Comparison of ENCODE assay signal across 9 cellular contexts in genomic region chr7:129853661-129854268, GRCh38.
A peak's percentile ranks its signal among the peaks of the same experiment; 100 is the strongest.
DNase-seq lines count a peak whose midpoint lies in the region; ATAC-seq and TF ChIP-seq lines count a peak whose summit lies in the region.
"Had no signal": no experiment of that assay in that cellular context is flagged by ENCODE, and none has a peak within 500 bp of the region (broad histone marks: within the 10 kb centered on the region; RNA-seq: fewer than 3 reads in every experiment).

No MANE protein-coding gene starts in this region.

- H4K20me1 ChIP-seq in HCT116 (ENCODE audit: insufficient read depth): no peaks in the 10 kb centered on the region

- no peak for TF ChIP-seq POLR2A in HCT116 (IDR thresholded peaks at IDR 0.05; ENCODE audit: borderline replicate concordance, extremely low read depth, insufficient read depth, insufficient read length)

- peak overlapping the region; percentile 43 for H3K9ac ChIP-seq in HCT116 (ENCODE audit: low read length)

- no peaks in the 10 kb centered on the region for H3K27me3 ChIP-seq in HCT116 (ENCODE audit: insufficient read depth, low read length)

- TF ChIP-seq CTCF in HCT116 (IDR thresholded peaks at IDR 0.05 in 2 of 3, conservative IDR thresholded peaks at IDR 0.05 in 1 of 3; ENCODE audit: borderline replicate concordance in 1 of 3, insufficient read depth in 1 of 3, low read depth in 2 of 3, low read length in 2 of 3): no peak
- no peak for TF ChIP-seq CTCF in RWPE1 (conservative IDR thresholded peaks at IDR 0.05; ENCODE audit: low read depth)
- no peak for TF ChIP-seq CTCF in GM20000 (IDR thresholded peaks at IDR 0.05; ENCODE audit: extremely low read depth, missing control alignments)

- ATAC-seq in HCT116 (peak; percentile 72), HG03159 (IDR thresholded peaks at IDR 0.05; ENCODE audit: unreplicated experiment) (no peak), HG02973 (IDR thresholded peaks at IDR 0.05; ENCODE audit: unreplicated experiment) (no peak)

- peak overlapping the region; percentile 6 to 18; a peak in 2 of 4 replicates for H3K4me3 ChIP-seq in HCT116 (replicated peaks in 1 of 2; ENCODE audit: low read depth in 1 of 2, low read length in 2 of 2)

- POLR2A ChIA-PET in HCT116 (lab: Charles Lee) (no interaction called here), RWPE1 (lab: Yijun Ruan, JAX; ENCODE audit: low non-redundant PET) (no interaction called here)

- no peaks in the 10 kb centered on the region; a peak in 1 of 4 replicates for H3K36me3 ChIP-seq in HCT116 (ENCODE audit: control insufficient read depth in 1 of 2, insufficient read depth in 2 of 2, low read length in 2 of 2)

- H3K4me2 ChIP-seq in HCT116 (ENCODE audit: low read length): peak overlapping the region; percentile 65

- H3K79me2 ChIP-seq in HCT116 (ENCODE audit: insufficient read depth, low read length): peaks cover 60% of the 10 kb centered on the region

- H3K27ac ChIP-seq in HCT116 (ENCODE audit: low read depth, low read length) (peak overlapping the region; percentile 97), RWPE1 (no peak overlapping the region)

- RAD21 ChIA-PET in HCT116 (lab: Charles Lee; ENCODE audit: low non-redundant PET in 1 of 2, low total read pairs in 2 of 2, uncharacterized antibody in 2 of 2, unreplicated experiment in 2 of 2): no interaction called here

- peak; percentile 37 for DNase-seq in HCT116 (ENCODE audit: low read depth, low spot score)
- DNase-seq in RWPE1 (ENCODE audit: low spot score): peak; percentile 66
- DNase-seq in fibroblast of gingiva (ENCODE audit: low read depth): peak; percentile 91
- DNase-seq in renal cortical epithelial cell (ENCODE audit: low read depth): peak; percentile 88
- no peak for DNase-seq in NCI-H510A (lab: John Stamatoyannopoulos, UW)
- DNase-seq in GM20000 (ENCODE audit: low spot score): no peak
- DNase-seq: NCI-H524 had no signal

- BruUV-seq in HCT116 (replicated peaks; lab: Mats Ljungman, UMichigan): TSS peak; percentile 15

- intact Hi-C loops in HCT116 (cut with micrococcal nuclease): no loop called here

- 0 out of 2 replicates have a peak, but pooled peaks have one; percentile 2 for TF ChIP-seq RAD21 in HCT116 (IDR thresholded peaks at IDR 0.05; ENCODE audit: low read depth)

- H3K9me3 ChIP-seq in HCT116 (ENCODE audit: control insufficient read depth in 1 of 2, insufficient read depth in 1 of 2, low read depth in 1 of 2, low read length in 2 of 2): no peaks in the 10 kb centered on the region

- H3K9me2 ChIP-seq in HCT116 (ENCODE audit: insufficient read depth): no peaks in the 10 kb centered on the region

- CTCF ChIA-PET in HCT116 (lab: Charles Lee) (no interaction called here), RWPE1 (lab: Yijun Ruan, JAX) (no interaction called here)

- no peak overlapping the region for H2AFZ ChIP-seq in HCT116 (ENCODE audit: low read depth, low read length, poor library complexity, severe bottlenecking)

- peaks cover 94 to 96% of the 10 kb centered on the region in 2 experiments for H3K4me1 ChIP-seq in HCT116 (ENCODE audit: control insufficient read depth in 1 of 2, insufficient read depth in 2 of 2, low read length in 2 of 2)

TF ChIP-seq in HCT116, 20 proteins besides CTCF, POLR2A, EP300 and RAD21:
- peak; percentile 88 for TF ChIP-seq CEBPB (IDR thresholded peaks at IDR 0.05; ENCODE audit: low read depth)
- TF ChIP-seq EZH2 (IDR thresholded peaks at IDR 0.05): no peak
- TF ChIP-seq SRF (IDR thresholded peaks at IDR 0.05; ENCODE audit: low read depth): peak; percentile 38; the same call in 1 of the 2 replicates
- 0 out of 2 replicates have a peak, but pooled peaks have one; percentile 26 for TF ChIP-seq CBX3 (IDR thresholded peaks at IDR 0.05; ENCODE audit: low read depth)
- TF ChIP-seq ZFX (IDR thresholded peaks at IDR 0.05): no peak
- 0 out of 2 replicates have a peak, but pooled peaks have one; percentile 28 for TF ChIP-seq SIN3A (IDR thresholded peaks at IDR 0.05; ENCODE audit: low read depth)
- peak; percentile 39 for TF ChIP-seq FOSL1 (IDR thresholded peaks at IDR 0.05; ENCODE audit: low read depth)
- TF ChIP-seq MAX (IDR thresholded peaks at IDR 0.05): no peak
- TF ChIP-seq TCF7L2 (IDR thresholded peaks at IDR 0.05; ENCODE audit: borderline replicate concordance, extremely low read depth, insufficient read depth, insufficient read length): peak; percentile 64
- TF ChIP-seq SP1 (IDR thresholded peaks at IDR 0.05; ENCODE audit: low read depth): peak; percentile 72
- no peak for TF ChIP-seq ZNF274 (IDR thresholded peaks at IDR 0.05; ENCODE audit: low read depth, low read length)

Comparison
In these comparisons a context has a peak if more than half of its experiments do, and no peak if none do; other contexts are left out.
1. DNase-seq: peak in HCT116 (single experiment), RWPE1 (single experiment), fibroblast of gingiva (single experiment) and renal cortical epithelial cell (single experiment); none in NCI-H510A (single experiment) and GM20000 (single experiment).